6 cellular contexts compared by ENCODE assay signal in the genomic region with DNA sequence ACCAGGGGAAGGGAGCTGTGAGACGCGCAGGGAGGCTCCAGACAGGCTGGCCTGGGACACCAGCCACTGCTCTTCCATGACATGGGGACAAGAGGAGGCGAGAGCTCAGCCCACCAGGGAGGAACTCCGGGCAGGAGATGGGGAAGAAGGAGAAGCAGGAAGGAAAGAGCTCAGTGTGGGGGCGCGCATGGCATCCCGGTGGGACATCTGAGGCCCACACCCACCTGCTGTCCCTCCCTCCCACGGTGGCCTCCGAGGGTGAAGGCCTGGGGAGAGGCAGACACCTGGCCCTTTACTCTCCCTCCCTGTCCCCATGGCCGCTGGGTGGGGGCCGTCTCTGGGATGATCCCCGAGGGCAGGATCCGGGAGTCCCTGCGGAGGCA. TPM values are rescaled to one million over a fixed set of nuclear protein-coding genes. Genes with fewer than 3 reads are reported as not detected.
A peak's percentile ranks its signal among the peaks of the same experiment; 100 is the strongest.
DNase-seq lines count a peak whose midpoint lies in the region; ATAC-seq and TF ChIP-seq lines count a peak whose summit lies in the region.
"Not testable (repeated sequence)": the region's sequence is repeated elsewhere in the genome, so short reads cannot be mapped to it uniquely, and the experiment has no call there.

No MANE protein-coding gene starts in this region.

- H3K79me2 ChIP-seq in mammary epithelial cell (ENCODE audit: insufficient read depth, low read length): peaks cover 17% of the 10 kb centered on the region

- not testable (repeated sequence) for H3K4me1 ChIP-seq in mammary epithelial cell (ENCODE audit: insufficient read depth, low read length); psoas muscle

- CTCF ChIA-PET in AG04449 (lab: Yijun Ruan, JAX): interaction anchor here (0.8 to 1.0 kb wide), 2 partner anchors 11 to 19 kb away, joined by 3 read pairs; no protein-coding TSS in a partner anchor
- CTCF ChIA-PET in mammary epithelial cell (lab: Charles Lee; ENCODE audit: low non-redundant PET): not testable (repeated sequence)

- not testable (repeated sequence) for DNase-seq in AG04449 (ENCODE audit: low read depth, low spot score); HFFc6; mammary epithelial cell; kidney epithelial cell (ENCODE audit: low read depth); psoas muscle

- dilution Hi-C loops in mammary epithelial cell (cut with HindIII; ENCODE audit: low sequenced_read_pairs): not testable (repeated sequence)

- H3K4me3 ChIP-seq in AG04449 (ENCODE audit: low read depth, low read length): peak overlapping the region; percentile 32
- peak overlapping the region; percentile 71; the same call in 1 of the 2 replicates for H3K4me3 ChIP-seq in WI38 (ENCODE audit: low read depth, low read length)
- peak overlapping the region in 1 of 3 experiments; percentile 54 for H3K4me3 ChIP-seq in mammary epithelial cell (replicated peaks in 1 of 3; ENCODE audit: insufficient read depth in 1 of 3, low read depth in 2 of 3, low read length in 3 of 3)
- H3K4me3 ChIP-seq in kidney epithelial cell (ENCODE audit: low read depth, low read length): peak overlapping the region; percentile 7
- peak overlapping the region; percentile 62 for H3K4me3 ChIP-seq in psoas muscle

- TF ChIP-seq CTCF in AG04449 (IDR thresholded peaks at IDR 0.05; ENCODE audit: insufficient read depth, low read length, missing control alignments); HFFc6 (IDR thresholded peaks at IDR 0.05); WI38 (IDR thresholded peaks at IDR 0.05; ENCODE audit: low read depth, low read length); mammary epithelial cell (conservative IDR thresholded peaks at IDR 0.05 in 1 of 2, IDR thresholded peaks at IDR 0.05 in 1 of 2; ENCODE audit: extremely low read depth in 1 of 2, insufficient read depth in 1 of 2, low read depth in 1 of 2, low read length in 2 of 2); kidney epithelial cell (IDR thresholded peaks at IDR 0.05; ENCODE audit: insufficient read depth, low read length, poor library complexity, severe bottlenecking); psoas muscle (IDR thresholded peaks at IDR 0.05): not testable (repeated sequence)

- 0 out of 2 replicates have a peak overlapping the region, but pooled peaks have one; percentile 29 for H3K27ac Mint-ChIP-seq in HFFc6

- H2AFZ ChIP-seq in mammary epithelial cell (ENCODE audit: low read depth, low read length): peak overlapping the region; percentile 79

- H3K9me3 ChIP-seq in mammary epithelial cell (replicated peaks; ENCODE audit: insufficient read depth, low read length); psoas muscle: not testable (repeated sequence)

- intact Hi-C loops in mammary epithelial cell (cut with micrococcal nuclease): loop anchor here (2.0 kb wide), 1 partner anchor 25 kb away; a partner anchor contains a TSS
- intact Hi-C loops in psoas muscle (cut with DNase I): not testable (repeated sequence)

- WGBS in mammary epithelial cell (ENCODE audit: low coverage, missing lambda C conversion rate): 40% methylated on average over 8 of the region's 14 CpGs
- 21 to 59% (median 48%) methylated on average over 4 to 13 of the region's 14 CpGs for WGBS in psoas muscle, 3 donors

- H4K20me1 ChIP-seq in mammary epithelial cell (ENCODE audit: insufficient read depth, low read length): not testable (repeated sequence)

- not testable (repeated sequence) for H3K9me3 Mint-ChIP-seq in HFFc6

- in situ Hi-C loops in mammary epithelial cell (cut with MboI; ENCODE audit: low sequenced_read_pairs in 2 of 2): not testable (repeated sequence)

- not testable (repeated sequence) for H3K36me3 Mint-ChIP-seq in HFFc6 (ENCODE audit: low read depth)

- H3K4me2 ChIP-seq in mammary epithelial cell (ENCODE audit: insufficient read depth, low read depth, low read length): peak overlapping the region; percentile 30

- not testable (repeated sequence) for H3K27ac ChIP-seq in mammary epithelial cell (ENCODE audit: insufficient read depth, low read depth, low read length); psoas muscle

- POLR2A ChIA-PET in AG04449 (lab: Yijun Ruan, JAX): not testable (repeated sequence)

- H3K4me1 Mint-ChIP-seq in HFFc6 (ENCODE audit: low read depth): peaks cover 11% of the 10 kb centered on the region; the same call in 1 of the 2 replicates

- H3K27me3 ChIP-seq in mammary epithelial cell (ENCODE audit: insufficient read depth, low read length); kidney epithelial cell (ENCODE audit: control insufficient read depth, insufficient read depth, low read length); psoas muscle (ENCODE audit: insufficient read depth in 3 of 3, low read length in 2 of 3): not testable (repeated sequence)

- H3K9ac ChIP-seq in mammary epithelial cell (ENCODE audit: insufficient read depth, low read length): not testable (repeated sequence)

- not testable (repeated sequence) for H3K36me3 ChIP-seq in mammary epithelial cell (ENCODE audit: insufficient read depth, low read length); kidney epithelial cell (ENCODE audit: control insufficient read depth, insufficient read depth, low read length); psoas muscle (ENCODE audit: insufficient read depth in 1 of 2, low read depth in 1 of 2)

- H3K4me3 Mint-ChIP-seq in HFFc6: peak overlapping the region; percentile 68

- not testable (repeated sequence) for H3K27me3 Mint-ChIP-seq in HFFc6 (ENCODE audit: insufficient read depth)

- BruUV-seq in mammary epithelial cell (replicated peaks; lab: Mats Ljungman, UMichigan): not testable (repeated sequence)

- peak in 2 of 4 donors; percentile 11 to 23 for ATAC-seq in psoas muscle

RNA-seq across cellular contexts. Expression of a gene that starts 0.5 kb away (rescaled TPM):
- total RNA-seq in HFFc6 (2021; fragmentation: NEBNext Ultra II Directional; extraction: Animal tissue kit (Norgen Biotek cat#: 25700)): 10 to 100 TPM in 1 of 6 experiments, 1 to 10 TPM in 5; 6.5 to 12.1 (median 9.0) TPM
- 10 to 100 TPM in 1 of 2 donors, 1 to 10 TPM in 1; 3.5 to 16.4 TPM for total RNA-seq in mammary epithelial cell
- 13.4 TPM for polyA plus RNA-seq in mammary epithelial cell
- 26.3 TPM for polyA minus RNA-seq in mammary epithelial cell
- 7.5 and 8.7 TPM in 2 replicates for total RNA-seq in kidney epithelial cell
- total RNA-seq in psoas muscle: 1 to 10 TPM in 1 of 4 donors, under 1 TPM in 3; 0.40 to 1.4 (median 0.53) TPM
- under 1 TPM; 0.06 to 0.55 (median 0.48) TPM for polyA plus RNA-seq in psoas muscle

RNA-seq across cellular contexts. Expression of a gene that starts 19.2 kb away (rescaled TPM):
- total RNA-seq in HFFc6 (2021; fragmentation: NEBNext Ultra II Directional; extraction: Animal tissue kit (Norgen Biotek cat#: 25700)): under 1 TPM; 0.51 to 0.83 (median 0.58) TPM
- under 1 TPM; 0.33 to 0.92 TPM for total RNA-seq in mammary epithelial cell
- 0.53 TPM for polyA plus RNA-seq in mammary epithelial cell
- not detected for polyA minus RNA-seq in mammary epithelial cell
- total RNA-seq in kidney epithelial cell: 0.84 TPM in 1 of 2 replicates, not detected in the other
- 1 to 10 TPM in 1 of 4 donors, under 1 TPM in 2, not detected in 1; 0.55 to 1.1 (median 0.74) TPM for total RNA-seq in psoas muscle
- under 1 TPM; 0.08 to 0.42 (median 0.18) TPM for polyA plus RNA-seq in psoas muscle

RNA-seq across cellular contexts. Expression of a gene that starts 26.1 kb away (rescaled TPM):
- 10 to 100 TPM; 43.9 to 93.9 (median 83.5) TPM for total RNA-seq in HFFc6 (2021; fragmentation: NEBNext Ultra II Directional; extraction: Animal tissue kit (Norgen Biotek cat#: 25700))
- 100 to 1,000 TPM in 1 of 2 donors, 10 to 100 TPM in 1; 30.5 to 151 TPM for total RNA-seq in mammary epithelial cell
- polyA plus RNA-seq in mammary epithelial cell: 101 TPM
- 89.5 TPM for polyA minus RNA-seq in mammary epithelial cell
- 8.9 and 10.2 TPM in 2 replicates for total RNA-seq in kidney epithelial cell
- total RNA-seq in psoas muscle: 1 to 10 TPM; 1.7 to 4.6 (median 2.3) TPM
- polyA plus RNA-seq in psoas muscle: 1 to 10 TPM in 2 of 3 donors, under 1 TPM in 1; 0.82 to 1.4 (median 1.1) TPM

RNA-seq across cellular contexts. Expression of a gene that starts 36.9 kb away (rescaled TPM):
- 1 to 10 TPM; 1.9 to 7.0 (median 5.9) TPM for total RNA-seq in HFFc6 (2021; fragmentation: NEBNext Ultra II Directional; extraction: Animal tissue kit (Norgen Biotek cat#: 25700))
- total RNA-seq in mammary epithelial cell: 10 to 100 TPM; 14.3 to 26.2 TPM
- 50.7 TPM for polyA plus RNA-seq in mammary epithelial cell
- 197 TPM for polyA minus RNA-seq in mammary epithelial cell
- total RNA-seq in kidney epithelial cell: 8.1 and 9.7 TPM in 2 replicates
- 1 to 10 TPM; 1.0 to 1.6 (median 1.3) TPM for total RNA-seq in psoas muscle
- 1 to 10 TPM in 1 of 3 donors, under 1 TPM in 2; 0.45 to 1.1 (median 0.93) TPM for polyA plus RNA-seq in psoas muscle

RNA-seq across cellular contexts. Expression of a gene that starts 56.9 kb away (rescaled TPM):
- under 1 TPM in 2 of 6 experiments, not detected in 4; 0.33 to 0.37 TPM for total RNA-seq in HFFc6 (2021; fragmentation: NEBNext Ultra II Directional; extraction: Animal tissue kit (Norgen Biotek cat#: 25700))
- under 1 TPM in 1 of 2 donors, not detected in 1; 0.87 TPM for total RNA-seq in mammary epithelial cell
- 0.24 TPM for polyA plus RNA-seq in mammary epithelial cell
- not detected for polyA minus RNA-seq in mammary epithelial cell
- total RNA-seq in kidney epithelial cell: not detected in 2 replicates
- not detected for total RNA-seq in psoas muscle
- polyA plus RNA-seq in psoas muscle: under 1 TPM in 1 of 3 donors, not detected in 2; 0.12 TPM
